ENCODE assay signal across 20 cellular contexts in genomic region chr19:18777725-18778389, GRCh38. TPM values are rescaled to one million over a fixed set of nuclear protein-coding genes. Genes with fewer than 3 reads are reported as not detected.
"Had no signal": no experiment of that assay in that cellular context is flagged by ENCODE, and none has a peak within 500 bp of the region (broad histone marks: within the 10 kb centered on the region; RNA-seq: fewer than 3 reads in every experiment).

No MANE protein-coding gene starts in this region.

- H3K4me1 Mint-ChIP-seq: activated T-helper 17 cell treated with anti-CD3 and anti-CD28 coated beads, Interleukin-2, amount 50 U/mL, for 72 hours; stimulated activated effector memory CD8-positive, alpha-beta T cell treated with anti-CD3 and anti-CD28 coated beads, Interleukin-12 subunit alpha, Interleukin-12 subunit beta, amount 100 ng/mL, for 72 hours had no signal

- H3K36me3 ChIP-seq: prostate gland, thyroid gland had no signal

- H3K9me3 Mint-ChIP-seq: activated naive CD8-positive, alpha-beta T cell treated with anti-CD3 and anti-CD28 coated beads, Interleukin-2, amount 50 U/mL, for 24 hours; activated T-helper 17 cell treated with anti-CD3 and anti-CD28 coated beads, Interleukin-2, amount 50 U/mL, for 72 hours; natural killer cell treated with Interleukin-12 subunit alpha and Interleukin-12 subunit beta and Interleukin-15 and Interleukin-18, amount 100 ng/mL, for 72 hours; stimulated activated effector memory CD8-positive, alpha-beta T cell treated with anti-CD3 and anti-CD28 coated beads, Interleukin-12 subunit alpha, Interleukin-12 subunit beta, amount 100 ng/mL, for 72 hours had no signal

- H3K4me3 Mint-ChIP-seq: activated naive CD8-positive, alpha-beta T cell treated with anti-CD3 and anti-CD28 coated beads, Interleukin-2, amount 50 U/mL, for 24 hours; activated T-helper 17 cell treated with anti-CD3 and anti-CD28 coated beads, Interleukin-2, amount 50 U/mL, for 72 hours; natural killer cell treated with Interleukin-12 subunit alpha and Interleukin-12 subunit beta and Interleukin-15 and Interleukin-18, amount 100 ng/mL, for 72 hours; stimulated activated effector memory CD8-positive, alpha-beta T cell treated with anti-CD3 and anti-CD28 coated beads, Interleukin-12 subunit alpha, Interleukin-12 subunit beta, amount 100 ng/mL, for 72 hours had no signal

- H3K27ac ChIP-seq: ascending aorta, prostate gland, thyroid gland had no signal

- ATAC-seq: activated CD4-positive, CD25-positive, alpha-beta regulatory T cell treated with anti-CD3 and anti-CD28 coated beads, Interleukin-2, amount 50 U/mL, for 24 hours; activated naive CD8-positive, alpha-beta T cell treated with anti-CD3 and anti-CD28 coated beads, Interleukin-2, amount 50 U/mL, for 24 hours; activated T-helper 17 cell treated with anti-CD3 and anti-CD28 coated beads, Interleukin-2, amount 50 U/mL, for 72 hours; natural killer cell treated with Interleukin-12 subunit alpha and Interleukin-12 subunit beta and Interleukin-15 and Interleukin-18, amount 100 ng/mL, for 72 hours; stimulated activated effector memory CD8-positive, alpha-beta T cell treated with anti-CD3 and anti-CD28 coated beads, Interleukin-12 subunit alpha, Interleukin-12 subunit beta, amount 100 ng/mL, for 72 hours had no signal

- H3K27me3 ChIP-seq: ascending aorta, thyroid gland had no signal

- H3K9me3 ChIP-seq: ascending aorta, prostate gland, thyroid gland had no signal

- H3K4me1 ChIP-seq: ascending aorta, prostate gland, thyroid gland had no signal

- H3K27me3 Mint-ChIP-seq: activated naive CD8-positive, alpha-beta T cell treated with anti-CD3 and anti-CD28 coated beads, Interleukin-2, amount 50 U/mL, for 24 hours; activated T-helper 17 cell treated with anti-CD3 and anti-CD28 coated beads, Interleukin-2, amount 50 U/mL, for 72 hours; natural killer cell treated with Interleukin-12 subunit alpha and Interleukin-12 subunit beta and Interleukin-15 and Interleukin-18, amount 100 ng/mL, for 72 hours had no signal

- H3K4me3 ChIP-seq: prostate gland, thyroid gland had no signal

- FAIRE-seq: bronchial epithelial cell, colon, endometrium, urothelium cell line had no signal

- H3K36me3 Mint-ChIP-seq: natural killer cell treated with Interleukin-12 subunit alpha and Interleukin-12 subunit beta and Interleukin-15 and Interleukin-18, amount 100 ng/mL, for 72 hours; stimulated activated effector memory CD8-positive, alpha-beta T cell treated with anti-CD3 and anti-CD28 coated beads, Interleukin-12 subunit alpha, Interleukin-12 subunit beta, amount 100 ng/mL, for 72 hours had no signal

- H3K27ac Mint-ChIP-seq: activated naive CD8-positive, alpha-beta T cell treated with anti-CD3 and anti-CD28 coated beads, Interleukin-2, amount 50 U/mL, for 24 hours; activated T-helper 17 cell treated with anti-CD3 and anti-CD28 coated beads, Interleukin-2, amount 50 U/mL, for 72 hours; natural killer cell treated with Interleukin-12 subunit alpha and Interleukin-12 subunit beta and Interleukin-15 and Interleukin-18, amount 100 ng/mL, for 72 hours; stimulated activated effector memory CD8-positive, alpha-beta T cell treated with anti-CD3 and anti-CD28 coated beads, Interleukin-12 subunit alpha, Interleukin-12 subunit beta, amount 100 ng/mL, for 72 hours had no signal

- DNase-seq: activated naive CD4-positive, alpha-beta T cell treated with Interleukin-2 at 50 U/mL for 16 hours; activated naive CD8-positive, alpha-beta T cell treated with anti-CD3 and anti-CD28 coated beads, Interleukin-2, amount 50 U/mL, for 24 hours; hippocampal formation; mesendoderm; stimulated activated CD4-positive, alpha-beta T cell treated with anti-CD3 and anti-CD28 coated beads, Interleukin-12 subunit alpha, Interleukin-12 subunit beta, amount 100 ng/mL, for 4 hours; stimulated activated CD4-positive, alpha-beta T cell treated with anti-CD3 and anti-CD28 coated beads, Interleukin-2, amount 100 ng/mL, for 24 hours; SW 1271; thyroid gland had no signal

RNA-seq across cellular contexts. Expression of gene COMP, which starts 13.2 kb away (rescaled TPM):
- total RNA-seq: activated T-helper 17 cell treated with anti-CD3 and anti-CD28 coated beads, Interleukin-2, amount 50 U/mL, for 72 hours; bronchial epithelial cell; kidney epithelial cell; natural killer cell treated with Interleukin-12 subunit alpha and Interleukin-12 subunit beta and Interleukin-15 and Interleukin-18, amount 100 ng/mL, for 72 hours; T-helper 2 cell treated with Interferon-gamma antibody and Interleukin-4, amounts not matched to agents 100 ng/mL and 5 ng/mL, for 36 hours had no signal
